11 cellular contexts compared by ENCODE assay signal in the genomic region with DNA sequence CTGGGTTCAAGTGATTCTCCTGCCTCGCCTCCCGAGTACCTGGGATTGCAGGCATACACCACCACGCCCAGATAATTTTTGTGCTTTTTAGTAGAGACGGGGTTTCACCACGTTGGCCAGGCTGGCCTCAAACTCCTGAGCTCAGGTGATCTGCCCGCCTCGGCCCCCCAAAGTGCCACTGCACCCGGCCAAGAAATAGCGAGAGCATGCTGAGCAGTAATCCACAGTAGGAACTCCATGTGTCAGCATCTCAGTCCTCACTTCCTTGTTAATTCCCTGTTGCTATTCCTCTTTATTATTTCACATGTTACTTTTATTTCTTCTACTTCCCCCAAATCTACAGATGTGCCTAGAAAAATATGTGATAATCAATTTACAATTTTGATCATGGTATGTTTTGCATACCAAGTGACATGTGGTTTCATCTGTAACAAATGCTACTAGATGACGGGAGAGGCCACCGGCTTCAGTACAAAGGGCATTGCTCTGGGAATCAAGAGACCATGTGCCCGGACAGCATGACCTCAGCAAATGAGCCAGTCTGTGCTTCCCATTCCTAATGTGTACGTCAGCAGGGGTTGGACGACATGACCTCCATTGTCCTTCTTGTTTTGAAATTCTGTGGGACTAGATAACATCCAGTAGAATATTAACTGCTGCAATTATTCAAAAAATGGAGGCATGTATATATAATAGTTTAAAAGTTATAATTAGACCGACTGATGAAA.
DNase-seq lines count a peak whose midpoint lies in the region; ATAC-seq and FAIRE-seq lines count a peak whose summit lies in the region.
"Had no signal": no experiment of that assay in that cellular context is flagged by ENCODE, and none has a peak within 500 bp of the region (broad histone marks: within the 10 kb centered on the region; RNA-seq: fewer than 3 reads in every experiment).

No MANE protein-coding gene starts in this region.

- no peak for FAIRE-seq in small intestine (lab: Jason Lieb, UNC)
- FAIRE-seq: RCC 7860 had no signal

- no peak overlapping the region for H3K4me3 ChIP-seq in small intestine (ENCODE audit: low read depth in 1 of 2, low read length in 2 of 2)
- H3K4me3 ChIP-seq: MG63 had no signal

- peaks cover 14% of the 10 kb centered on the region for H3K36me3 Mint-ChIP-seq in IgD-negative memory B cell
- peaks cover 50% of the 10 kb centered on the region for H3K36me3 Mint-ChIP-seq in central memory CD8-positive, alpha-beta T cell (ENCODE audit: insufficient read depth)

- peaks cover 29 to 31% (median 31%) of the 10 kb centered on the region in 3 donors for H3K4me1 Mint-ChIP-seq in IgD-negative memory B cell
- H3K4me1 Mint-ChIP-seq in central memory CD8-positive, alpha-beta T cell = peaks cover 46% of the 10 kb centered on the region
- H3K4me1 Mint-ChIP-seq: nephron had no signal

- ATAC-seq in central memory CD8-positive, alpha-beta T cell (replicated peaks; ENCODE audit: extremely low read depth, poor library complexity, severe bottlenecking) = no peak
- no peak for ATAC-seq in HG03097 (IDR thresholded peaks at IDR 0.05; ENCODE audit: low FRiP score, unreplicated experiment)

- H3K36me3 ChIP-seq in small intestine (ENCODE audit: control insufficient read depth in 2 of 2, insufficient read depth in 2 of 2, low read length in 2 of 2) = peaks cover 0 to under 1% of the 10 kb centered on the region in 2 donors

- H3K27ac ChIP-seq in small intestine (ENCODE audit: low read depth in 1 of 2, low read length in 1 of 2) = no peak overlapping the region

- no peaks in the 10 kb centered on the region for H3K27me3 Mint-ChIP-seq in IgD-negative memory B cell
- no peaks in the 10 kb centered on the region for H3K27me3 Mint-ChIP-seq in central memory CD8-positive, alpha-beta T cell

- H3K9me3 Mint-ChIP-seq in IgD-negative memory B cell = no peaks in the 10 kb centered on the region
- no peaks in the 10 kb centered on the region for H3K9me3 Mint-ChIP-seq in central memory CD8-positive, alpha-beta T cell

- no peaks in the 10 kb centered on the region for H3K4me1 ChIP-seq in small intestine (ENCODE audit: control insufficient read depth in 2 of 2, insufficient read depth in 1 of 2, low read depth in 1 of 2, low read length in 1 of 2)

- H3K9me3 ChIP-seq in small intestine (ENCODE audit: control insufficient read depth, low read depth) = no peaks in the 10 kb centered on the region
- H3K9me3 ChIP-seq: MG63 had no signal

- peak overlapping the region in 1 of 4 donors; percentile 49 for H3K4me3 Mint-ChIP-seq in IgD-negative memory B cell
- H3K4me3 Mint-ChIP-seq in central memory CD8-positive, alpha-beta T cell = no peak overlapping the region
- H3K4me3 Mint-ChIP-seq: nephron had no signal

- 59 to 76% (median 74%) methylated on average over 15 of the region's 15 CpGs for WGBS in small intestine, 3 donors

- peak overlapping the region; percentile 62 to 86 (median 82) for H3K27ac Mint-ChIP-seq in IgD-negative memory B cell
- peak overlapping the region; percentile 48 for H3K27ac Mint-ChIP-seq in central memory CD8-positive, alpha-beta T cell (ENCODE audit: low read depth)
- H3K27ac Mint-ChIP-seq: nephron had no signal

- DNase-seq in central memory CD8-positive, alpha-beta T cell (ENCODE audit: low spot score in 2 of 2) = no peak
- DNase-seq in inferior parietal cortex (ENCODE audit: extremely low spot score) (peak; percentile 51), small intestine (peak; percentile 21), NCI-H1436 (lab: John Stamatoyannopoulos, UW) (no peak), mesenteric fat pad (ENCODE audit: low spot score) (no peak), OCI-M2 (lab: John Stamatoyannopoulos, UW; ENCODE audit: unreplicated experiment) (no peak)
- DNase-seq: MG63 had no signal

- H3K27me3 ChIP-seq in small intestine (ENCODE audit: control insufficient read depth in 2 of 2, insufficient read depth in 2 of 2, low read length in 2 of 2) = peaks cover 0 to 2% of the 10 kb centered on the region in 2 donors
- H3K27me3 ChIP-seq: MG63 had no signal

Comparison
In these comparisons a context has a peak if more than half of its experiments do, and no peak if none do; other contexts are left out.
1. DNase-seq: peak in inferior parietal cortex (single experiment) and small intestine (single experiment); none in central memory CD8-positive, alpha-beta T cell (0 of 2), NCI-H1436 (single experiment), mesenteric fat pad (single experiment) and OCI-M2 (single experiment).